In the genomic region with DNA sequence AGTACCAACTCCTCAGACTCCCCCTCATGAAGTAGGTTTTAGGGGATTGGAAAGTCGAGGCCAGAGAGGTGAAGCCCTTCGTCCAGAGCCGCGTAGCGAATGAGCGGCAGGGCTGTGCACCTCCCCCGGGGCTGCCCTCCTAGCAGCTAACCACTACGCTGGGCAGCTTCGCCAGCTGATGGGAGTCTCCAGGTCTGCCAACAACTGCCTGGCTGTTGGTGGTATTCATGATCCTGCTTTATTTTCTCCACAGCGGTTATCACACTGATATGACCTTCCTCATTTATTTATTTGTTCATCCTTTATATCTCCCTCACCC, we compare ENCODE assay signal across 8 cellular contexts. TPM values are rescaled to one million over a fixed set of nuclear protein-coding genes. Genes with fewer than 3 reads are reported as not detected.
DNase-seq lines count a peak whose midpoint lies in the region; ATAC-seq and TF ChIP-seq lines count a peak whose summit lies in the region.

No MANE protein-coding gene starts in this region.

- H3K4me1 Mint-ChIP-seq in natural killer cell, result peaks cover 19 to 22% of the 10 kb centered on the region in 2 donors

- TF ChIP-seq CTCF in LNCaP clone FGC (IDR thresholded peaks at IDR 0.05; ENCODE audit: control insufficient read depth, extremely low read depth, insufficient read depth), result no peak
- no peak for TF ChIP-seq CTCF in natural killer cell (IDR thresholded peaks at IDR 0.05)
- no peak for TF ChIP-seq CTCF in GM20000 (IDR thresholded peaks at IDR 0.05; ENCODE audit: extremely low read depth, missing control alignments)

- no peaks in the 10 kb centered on the region for H3K9me3 ChIP-seq in BLaER1 treated with 17β-estradiol and CSF1 and Interleukin-3, amounts not matched to agents 10 nM and 100 nM (replicated peaks in 1 of 11)
- no peaks in the 10 kb centered on the region for H3K9me3 ChIP-seq in duodenal mucosa (ENCODE audit: control insufficient read depth in 1 of 2, low read length in 2 of 2)

- no peaks in the 10 kb centered on the region for H3K36me3 ChIP-seq in BLaER1 treated with 17β-estradiol and CSF1 and Interleukin-3, amounts not matched to agents 10 nM and 100 nM
- no peaks in the 10 kb centered on the region for H3K36me3 ChIP-seq in duodenal mucosa (ENCODE audit: control insufficient read depth in 1 of 2, insufficient read depth in 2 of 2, low read length in 2 of 2)

- peak overlapping the region; percentile 36 to 69 for H3K27ac Mint-ChIP-seq in natural killer cell

- peak overlapping the region; percentile 87 to 97 (median 93) for H3K4me2 ChIP-seq in BLaER1 treated with 17β-estradiol and CSF1 and Interleukin-3, amounts not matched to agents 10 nM and 100 nM

- DNase-seq in LNCaP clone FGC (ENCODE audit: low read depth), result no peak
- DNase-seq in natural killer cell, result no peak
- no peak for DNase-seq in NK-92 treated with Interleukin-12 subunit alpha and Interleukin-12 subunit beta, amount 100 ng/mL, for 24 hours (lab: John Stamatoyannopoulos, UW)
- no peak for DNase-seq in GM20000 (ENCODE audit: low spot score)
- DNase-seq in MV-4-11 (lab: John Stamatoyannopoulos, UW), result no peak

- H3K36me3 Mint-ChIP-seq in natural killer cell, result no peaks in the 10 kb centered on the region

- intact Hi-C loops in natural killer cell (cut with micrococcal nuclease), result loop anchor here (5.0 kb wide), 1 partner anchor 107 kb away; no protein-coding TSS in a partner anchor

- H3K4me3 ChIP-seq in BLaER1 treated with 17β-estradiol and CSF1 and Interleukin-3, amounts not matched to agents 10 nM and 100 nM, result peak overlapping the region; percentile 63 to 79 (median 74)
- peak overlapping the region; percentile 53 for H3K4me3 ChIP-seq in LNCaP clone FGC (ENCODE audit: low read depth, low read length)
- H3K4me3 ChIP-seq in duodenal mucosa (ENCODE audit: low read depth in 1 of 2, low read length in 2 of 2), result peak overlapping the region; percentile 53 to 61

- ATAC-seq in natural killer cell (no peak), HG02588 (IDR thresholded peaks at IDR 0.05; ENCODE audit: unreplicated experiment) (no peak)

- peak overlapping the region in 6 of 11 experiments; percentile 86 to 92 (median 90); a peak in 8 of 22 replicates for H3K27ac ChIP-seq in BLaER1 treated with 17β-estradiol and CSF1 and Interleukin-3, amounts not matched to agents 10 nM and 100 nM
- H3K27ac ChIP-seq in duodenal mucosa (ENCODE audit: low read depth, low read length), result no peak overlapping the region

- H4K20me1 ChIP-seq in BLaER1 treated with 17β-estradiol and CSF1 and Interleukin-3, amounts not matched to agents 10 nM and 100 nM, result peaks cover 0 to 36% (median 13%) of the 10 kb centered on the region in 11 experiments; a peak in 10 of 22 replicates

- peaks cover 26 to 49% (median 44%) of the 10 kb centered on the region in 11 experiments for H3K27me3 ChIP-seq in BLaER1 treated with 17β-estradiol and CSF1 and Interleukin-3, amounts not matched to agents 10 nM and 100 nM
- H3K27me3 ChIP-seq in duodenal mucosa (ENCODE audit: control insufficient read depth in 1 of 2, insufficient read depth in 2 of 2, low read length in 2 of 2), result peaks cover 6 to 10% of the 10 kb centered on the region in 2 donors

- peak overlapping the region; percentile 87 for H3K4me3 Mint-ChIP-seq in natural killer cell

- H3K9ac ChIP-seq in BLaER1 treated with 17β-estradiol and CSF1 and Interleukin-3, amounts not matched to agents 10 nM and 100 nM, result peak overlapping the region; percentile 79 to 93 (median 90); a peak in 18 of 22 replicates
- no peak overlapping the region for H3K9ac ChIP-seq in duodenal mucosa (ENCODE audit: low read depth in 1 of 2, low read length in 2 of 2)

- peaks cover 7 to 38% (median 23%) of the 10 kb centered on the region in 10 experiments; a peak in 16 of 20 replicates for H3K4me1 ChIP-seq in BLaER1 treated with 17β-estradiol and CSF1 and Interleukin-3, amounts not matched to agents 10 nM and 100 nM
- H3K4me1 ChIP-seq in duodenal mucosa (ENCODE audit: control insufficient read depth in 1 of 2, insufficient read depth in 2 of 2, low read length in 2 of 2), result no peaks in the 10 kb centered on the region

- H3K9me3 Mint-ChIP-seq in natural killer cell, result no peaks in the 10 kb centered on the region

- peaks cover 28 to 54% of the 10 kb centered on the region in 2 donors for H3K27me3 Mint-ChIP-seq in natural killer cell (ENCODE audit: low read depth in 2 of 2)

RNA-seq across cellular contexts. Expression of gene NETO2, which starts 0.8 kb away (rescaled TPM):
- total RNA-seq in natural killer cell, result under 1 TPM in 2 of 3 donors, not detected in 1; 0.40 to 0.48 TPM

Comparison
In these comparisons a context has a peak if more than half of its experiments do, and no peak if none do; other contexts are left out.
1. H3K9ac ChIP-seq: peak in BLaER1 treated with 17β-estradiol and CSF1 and Interleukin-3, amounts not matched to agents 10 nM and 100 nM (11 of 11); none in duodenal mucosa (0 of 2).
2. Peak in every context shown above with its lines, with median percentiles within 50 percentile points of each other: H3K4me3 ChIP-seq.